2 cellular contexts compared by ENCODE assay signal in genomic region chr1:115437146-115437639, GRCh38.
TF ChIP-seq lines count a peak whose summit lies in the region.

No MANE protein-coding gene starts in this region.

TF ChIP-seq in SK-N-SH treated with all-trans-retinoic acid at 6 μM for 48 hours, 23 proteins besides CTCF, POLR2A, EP300 and RAD21 (continued from another document):
- TF ChIP-seq, protein P1, sequence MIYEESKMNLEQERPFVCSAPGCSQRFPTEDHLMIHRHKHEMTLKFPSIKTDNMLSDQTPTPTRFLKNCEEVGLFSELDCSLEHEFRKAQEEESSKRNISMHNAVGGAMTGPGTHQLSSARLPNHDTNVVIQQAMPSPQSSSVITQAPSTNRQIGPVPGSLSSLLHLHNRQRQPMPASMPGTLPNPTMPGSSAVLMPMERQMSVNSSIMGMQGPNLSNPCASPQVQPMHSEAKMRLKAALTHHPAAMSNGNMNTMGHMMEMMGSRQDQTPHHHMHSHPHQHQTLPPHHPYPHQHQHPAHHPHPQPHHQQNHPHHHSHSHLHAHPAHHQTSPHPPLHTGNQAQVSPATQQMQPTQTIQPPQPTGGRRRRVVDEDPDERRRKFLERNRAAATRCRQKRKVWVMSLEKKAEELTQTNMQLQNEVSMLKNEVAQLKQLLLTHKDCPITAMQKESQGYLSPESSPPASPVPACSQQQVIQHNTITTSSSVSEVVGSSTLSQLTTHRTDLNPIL (CRISPR knock-in tag; IDR thresholded peaks at IDR 0.05; ENCODE audit: low read depth): no peak
- TF ChIP-seq ARNTL (CRISPR knock-in tag; IDR thresholded peaks at IDR 0.05; ENCODE audit: borderline replicate concordance, low read depth) (no peak), ZNF565 (CRISPR knock-in tag; conservative IDR thresholded peaks at IDR 0.05; ENCODE audit: low read depth) (no peak), PPARA (CRISPR knock-in tag; IDR thresholded peaks at IDR 0.05; ENCODE audit: borderline replicate concordance) (no peak), POU6F1 (CRISPR knock-in tag; IDR thresholded peaks at IDR 0.05; ENCODE audit: borderline replicate concordance, low read depth) (no peak), ESRRG (CRISPR knock-in tag; IDR thresholded peaks at IDR 0.05) (no peak), TSHZ2 (CRISPR knock-in tag; IDR thresholded peaks at IDR 0.05) (no peak), TCF4 (CRISPR knock-in tag; IDR thresholded peaks at IDR 0.05; ENCODE audit: borderline replicate concordance) (no peak), ZFP30 (CRISPR knock-in tag; IDR thresholded peaks at IDR 0.05) (no peak), CSRNP3 (CRISPR knock-in tag; IDR thresholded peaks at IDR 0.05) (no peak), BACH2 (CRISPR knock-in tag; IDR thresholded peaks at IDR 0.05; ENCODE audit: borderline replicate concordance) (no peak), TOX (CRISPR knock-in tag; IDR thresholded peaks at IDR 0.05; ENCODE audit: borderline replicate concordance) (no peak), ZFP3 (CRISPR knock-in tag; IDR thresholded peaks at IDR 0.05) (no peak), ZNF8 (CRISPR knock-in tag; IDR thresholded peaks at IDR 0.05) (no peak), ISL1 (CRISPR knock-in tag; IDR thresholded peaks at IDR 0.05) (no peak)
TF ChIP-seq in SK-N-SH treated with all-trans-retinoic acid at 6 μM for 48 hours: peak in this region for 0.

TF ChIP-seq in SK-N-SH, 30 proteins besides CTCF, POLR2A, EP300 and RAD21 (continued from another document):
- TF ChIP-seq NFIC (IDR thresholded peaks at IDR 0.05; ENCODE audit: borderline replicate concordance): no peak
- TF ChIP-seq EZH2phosphoT487 (IDR thresholded peaks at IDR 0.05; ENCODE audit: borderline replicate concordance, low read depth): no peak
- TF ChIP-seq FOSL2 (IDR thresholded peaks at IDR 0.05; ENCODE audit: borderline replicate concordance, low read depth): no peak
- no peak for TF ChIP-seq ELF1 (IDR thresholded peaks at IDR 0.05)
- TF ChIP-seq MEF2A (IDR thresholded peaks at IDR 0.05; ENCODE audit: borderline replicate concordance, low read depth): no peak
- no peak for TF ChIP-seq USF1 (IDR thresholded peaks at IDR 0.05; ENCODE audit: borderline replicate concordance, low read depth)
- no peak for TF ChIP-seq FOXJ3 (CRISPR knock-in tag; IDR thresholded peaks at IDR 0.05)
- no peak for TF ChIP-seq POLR2AphosphoS5 (IDR thresholded peaks at IDR 0.05; ENCODE audit: low read depth, low read length)
- TF ChIP-seq TEAD4 (IDR thresholded peaks at IDR 0.05; ENCODE audit: borderline replicate concordance, insufficient read depth): no peak
- TF ChIP-seq CHD2 (IDR thresholded peaks at IDR 0.05; ENCODE audit: low read length, partially characterized antibody): no peak
- TF ChIP-seq ZBTB33 (IDR thresholded peaks at IDR 0.05; ENCODE audit: borderline replicate concordance, low read depth): no peak
